ENCODE assay signal across 9 cellular contexts in the genomic region with DNA sequence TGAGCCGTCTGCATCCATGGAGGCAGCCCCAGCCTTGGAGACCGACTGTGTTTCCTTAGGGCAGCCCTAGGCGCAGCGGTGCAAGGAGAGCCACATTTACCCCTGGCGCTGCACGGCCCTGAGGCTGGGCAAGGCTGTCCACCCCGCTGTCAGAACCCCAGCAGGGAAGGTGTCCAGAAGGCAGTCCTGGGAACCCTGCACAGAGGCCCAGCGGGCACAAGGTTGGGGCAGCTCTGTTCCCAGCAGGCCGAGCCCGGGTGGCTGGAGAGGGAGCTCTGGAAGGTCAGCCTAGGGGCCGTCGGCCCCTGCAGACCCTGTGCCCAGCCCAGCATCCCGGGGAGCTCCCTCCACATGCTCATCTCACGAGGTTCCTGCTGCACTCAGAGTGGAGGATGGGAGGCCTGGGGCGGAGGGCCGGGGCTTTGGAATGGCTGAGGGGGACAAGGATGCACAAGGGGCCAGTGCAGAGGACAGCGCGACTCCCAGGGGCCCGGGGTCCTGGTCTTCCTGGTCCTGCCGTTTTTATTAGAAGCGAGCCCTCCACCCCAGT. TPM values are rescaled to one million over a fixed set of nuclear protein-coding genes. Genes with fewer than 3 reads are reported as not detected.
DNase-seq lines count a peak whose midpoint lies in the region; ATAC-seq and TF ChIP-seq lines count a peak whose summit lies in the region.
"Had no signal": no experiment of that assay in that cellular context is flagged by ENCODE, and none has a peak within 500 bp of the region (broad histone marks: within the 10 kb centered on the region; RNA-seq: fewer than 3 reads in every experiment).

No MANE protein-coding gene starts in this region.

- H3K4me3 ChIP-seq in astrocyte of the cerebellum (ENCODE audit: low read depth, low read length) (peak overlapping the region; percentile 47), thoracic aorta (peak overlapping the region; percentile 74)

- H3K27me3 Mint-ChIP-seq in activated CD4-positive, alpha-beta T cell treated with anti-CD3 and anti-CD28 coated beads, Interleukin-2, amount 10 ng/mL, durations not matched to agents 24 days and 14 days, result peaks cover 46% of the 10 kb centered on the region

- H3K36me3 ChIP-seq in thoracic aorta, result no peaks in the 10 kb centered on the region

- H3K27ac Mint-ChIP-seq in activated CD4-positive, alpha-beta T cell treated with anti-CD3 and anti-CD28 coated beads, Interleukin-2, amount 10 ng/mL, durations not matched to agents 24 days and 14 days, result no peak overlapping the region

- TF ChIP-seq CTCF in astrocyte of the cerebellum (IDR thresholded peaks at IDR 0.05; ENCODE audit: low read depth, low read length, missing control alignments), result no peak
- TF ChIP-seq CTCF in thoracic aorta (IDR thresholded peaks at IDR 0.05), result no peak

- peak overlapping the region; percentile 49 for H3K4me3 Mint-ChIP-seq in activated CD4-positive, alpha-beta T cell treated with anti-CD3 and anti-CD28 coated beads, Interleukin-2, amount 10 ng/mL, durations not matched to agents 24 days and 14 days

- peaks cover 12 to 15% of the 10 kb centered on the region in 2 donors for H3K4me1 ChIP-seq in thoracic aorta (ENCODE audit: control insufficient read depth in 1 of 2, low read depth in 2 of 2)

- ATAC-seq in thoracic aorta (ENCODE audit: insufficient number of reproducible peaks, low FRiP score, low read depth) (no peak), GM19351 (IDR thresholded peaks at IDR 0.05; ENCODE audit: unreplicated experiment) (no peak), GM18861 (IDR thresholded peaks at IDR 0.05; ENCODE audit: unreplicated experiment) (no peak)

- no peaks in the 10 kb centered on the region for H3K9me3 ChIP-seq in thoracic aorta
- H3K9me3 ChIP-seq: BE2C had no signal

- DNase-seq in activated CD4-positive, alpha-beta T cell treated with anti-CD3 and anti-CD28 coated beads, Interleukin-2, amount 10 ng/mL, durations not matched to agents 24 days and 14 days, result no peak
- no peak for DNase-seq in activated CD4-positive, alpha-beta T cell treated with anti-CD3 and anti-CD28 coated beads for 1 hour
- DNase-seq in astrocyte of the cerebellum (ENCODE audit: low read depth), result no peak
- peak; percentile 15 for DNase-seq in iPS-NIHi7 (ENCODE audit: extremely low spot score)
- no peak for DNase-seq in thoracic aorta (ENCODE audit: low spot score)
- DNase-seq in HUDEP-2 (lab: John Stamatoyannopoulos, UW; ENCODE audit: unreplicated experiment in 76 of 76), result no peak

- H3K27me3 ChIP-seq in thoracic aorta (replicated peaks; ENCODE audit: insufficient read depth), result no peaks in the 10 kb centered on the region

- intact Hi-C loops in activated CD4-positive, alpha-beta T cell treated with anti-CD3 and anti-CD28 coated beads, Interleukin-2, amount 10 ng/mL, durations not matched to agents 24 days and 14 days (cut with micrococcal nuclease), result loop anchor here (1.0 to 5.0 kb wide), 2 partner anchors 34 to 73 kb away; no protein-coding TSS in a partner anchor

- H3K4me1 Mint-ChIP-seq in activated CD4-positive, alpha-beta T cell treated with anti-CD3 and anti-CD28 coated beads, Interleukin-2, amount 10 ng/mL, durations not matched to agents 24 days and 14 days, result peaks cover 5% of the 10 kb centered on the region

- no peaks in the 10 kb centered on the region for H3K9me3 Mint-ChIP-seq in activated CD4-positive, alpha-beta T cell treated with anti-CD3 and anti-CD28 coated beads, Interleukin-2, amount 10 ng/mL, durations not matched to agents 24 days and 14 days

- in situ Hi-C loops in astrocyte of the cerebellum (cut with HindIII; ENCODE audit: low sequenced_read_pairs), result no loop called here

- H3K36me3 Mint-ChIP-seq in activated CD4-positive, alpha-beta T cell treated with anti-CD3 and anti-CD28 coated beads, Interleukin-2, amount 10 ng/mL, durations not matched to agents 24 days and 14 days (ENCODE audit: low read depth), result no peaks in the 10 kb centered on the region

- H3K27ac ChIP-seq in thoracic aorta, result no peak overlapping the region

RNA-seq across cellular contexts. Expression of gene SAMD11, which starts 19.9 kb away (rescaled TPM):
- not detected in 2 replicates for total RNA-seq in activated CD4-positive, alpha-beta T cell treated with anti-CD3 and anti-CD28 coated beads, Interleukin-2, amount 10 ng/mL, durations not matched to agents 24 days and 14 days
- 10 to 100 TPM; 10.2 to 18.8 TPM for total RNA-seq in thoracic aorta

RNA-seq across cellular contexts. Expression of gene NOC2L, which starts 55.3 kb away (rescaled TPM):
- total RNA-seq in activated CD4-positive, alpha-beta T cell treated with anti-CD3 and anti-CD28 coated beads, Interleukin-2, amount 10 ng/mL, durations not matched to agents 24 days and 14 days, result 190 and 192 TPM in 2 replicates
- 10 to 100 TPM; 33.8 to 47.2 TPM for total RNA-seq in thoracic aorta

RNA-seq across cellular contexts. Expression of gene KLHL17, which starts 56.6 kb away (rescaled TPM):
- 46.4 and 48.1 TPM in 2 replicates for total RNA-seq in activated CD4-positive, alpha-beta T cell treated with anti-CD3 and anti-CD28 coated beads, Interleukin-2, amount 10 ng/mL, durations not matched to agents 24 days and 14 days
- total RNA-seq in thoracic aorta, result 10 to 100 TPM in 1 of 2 donors, 1 to 10 TPM in 1; 4.2 to 15.3 TPM

Comparison
In these comparisons a context has a peak if more than half of its experiments do, and no peak if none do; other contexts are left out.
1. RNA of gene SAMD11, which starts 19.9 kb away (total RNA-seq): 10.2 to 18.8 TPM in thoracic aorta; not detected in activated CD4-positive, alpha-beta T cell treated with anti-CD3 and anti-CD28 coated beads, Interleukin-2, amount 10 ng/mL, durations not matched to agents 24 days and 14 days; every median in the first group is over 10 times any median in the second.